ENCODE assay signal across 1 cellular context in genomic region chr22:21942407-21942895, GRCh38.
TF ChIP-seq lines count a peak whose summit lies in the region.

No MANE protein-coding gene starts in this region.

TF ChIP-seq in GM12878, 131 proteins besides CTCF, POLR2A, EP300 and RAD21 (continued from another document):
- no peak for TF ChIP-seq MYC (IDR thresholded peaks at IDR 0.05; ENCODE audit: insufficient read depth, insufficient read length, insufficient replicate concordance, low read length, severe bottlenecking)
